ENCODE assay signal across 17 cellular contexts in the genomic region with DNA sequence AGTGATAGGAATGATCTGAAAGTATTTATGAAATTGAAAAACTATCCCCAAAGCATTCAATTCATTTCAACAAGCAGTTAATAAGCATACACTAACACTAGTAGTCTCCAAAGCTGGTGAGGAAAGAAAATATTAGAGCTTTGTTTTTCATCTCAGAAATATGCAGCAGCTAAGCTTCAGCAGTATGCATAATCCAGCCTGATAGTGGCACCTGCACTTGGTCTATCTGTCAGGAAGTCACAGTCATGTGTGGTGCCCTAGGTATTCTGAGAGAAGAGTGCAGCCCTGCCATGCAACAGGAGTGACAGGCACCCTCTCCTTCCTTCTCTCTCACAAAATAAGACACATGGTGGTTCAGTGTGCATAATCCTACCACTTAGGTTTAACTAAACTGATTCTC.
"Had no signal": no experiment of that assay in that cellular context is flagged by ENCODE, and none has a peak within 500 bp of the region (broad histone marks: within the 10 kb centered on the region; RNA-seq: fewer than 3 reads in every experiment).

No MANE protein-coding gene starts in this region.

- H3K27ac ChIP-seq: coronary artery, esophagus muscularis mucosa, foreskin keratinocyte, gastroesophageal sphincter, heart left ventricle, hepatocyte, left lung, lower lobe of right lung had no signal

- H3K36me3 ChIP-seq: left lung, lower lobe of right lung had no signal

- H3K79me2 ChIP-seq: hepatocyte had no signal

- H3K4me2 ChIP-seq: hepatocyte had no signal

- DNase-seq: dermis blood vessel endothelial cell; dorsolateral prefrontal cortex; effector CD4-positive, alpha-beta T cell; effector memory CD4-positive, alpha-beta T cell; foreskin keratinocyte; heart left ventricle; left cardiac atrium; left lung; left ventricle myocardium superior; lower lobe of right lung; mesenchymal stem cell; mucosa of descending colon; naive B cell had no signal

- H3K4me1 ChIP-seq: esophagus muscularis mucosa, gastroesophageal sphincter, heart left ventricle, left lung, lower lobe of right lung had no signal

- H3K9me3 ChIP-seq: esophagus muscularis mucosa, lower lobe of right lung had no signal

- H2AFZ ChIP-seq: hepatocyte had no signal

- ATAC-seq: foreskin keratinocyte, gastroesophageal sphincter, heart left ventricle, left cardiac atrium, left lung, left ventricle myocardium superior, lower lobe of right lung, mucosa of descending colon had no signal

- H3K4me3 ChIP-seq: coronary artery, esophagus muscularis mucosa, gastroesophageal sphincter, heart left ventricle, hepatocyte, left lung, lower lobe of right lung, mucosa of descending colon had no signal

- H3K27me3 ChIP-seq: dorsolateral prefrontal cortex, esophagus muscularis mucosa, foreskin keratinocyte, gastroesophageal sphincter, heart left ventricle, hepatocyte, left lung had no signal
